ENCODE assay signal across 26 cellular contexts in genomic region chr11:125270711-125271110, GRCh38.
DNase-seq lines count a peak whose midpoint lies in the region; ATAC-seq and TF ChIP-seq lines count a peak whose summit lies in the region.
"Had no signal": no experiment of that assay in that cellular context is flagged by ENCODE, and none has a peak within 500 bp of the region (broad histone marks: within the 10 kb centered on the region; RNA-seq: fewer than 3 reads in every experiment).

No MANE protein-coding gene starts in this region.

- H3K36me3 ChIP-seq in psoas muscle (ENCODE audit: insufficient read depth in 1 of 2, low read depth in 1 of 2) = no peaks in the 10 kb centered on the region
- H3K36me3 ChIP-seq: heart right ventricle, vagina had no signal

- no peaks in the 10 kb centered on the region for H3K9me3 ChIP-seq in psoas muscle
- H3K9me3 ChIP-seq: heart right ventricle, testis, vagina had no signal

- ATAC-seq in psoas muscle (peak in 3 of 4 donors; percentile 26 to 51 (median 45)), GM21717 (IDR thresholded peaks at IDR 0.05; ENCODE audit: unreplicated experiment) (no peak)
- ATAC-seq: Panc1; stimulated activated naive CD8-positive, alpha-beta T cell treated with anti-CD3 and anti-CD28 coated beads, Interleukin-15, Interleukin-2, amounts not matched to agents 100 U/mL and 50 U/mL, for 24 hours had no signal

- no peaks in the 10 kb centered on the region for H3K4me1 ChIP-seq in psoas muscle
- H3K4me1 ChIP-seq: vagina had no signal

- 76 to 83% (median 78%) methylated on average over 2 of the region's 2 CpGs for WGBS in psoas muscle, 3 donors

- intact Hi-C loops in psoas muscle (cut with DNase I) = no loop called here

- TF ChIP-seq CTCF in choroid plexus epithelial cell (conservative IDR thresholded peaks at IDR 0.05; ENCODE audit: low read depth, low read length) (no peak), psoas muscle (IDR thresholded peaks at IDR 0.05) (no peak), foreskin fibroblast (IDR thresholded peaks at IDR 0.05; ENCODE audit: low read depth, low read length) (no peak)

- H3K4me3 ChIP-seq in choroid plexus epithelial cell (ENCODE audit: low read depth, low read length) = no peak overlapping the region
- H3K4me3 ChIP-seq in psoas muscle = no peak overlapping the region
- H3K4me3 ChIP-seq in foreskin fibroblast (ENCODE audit: low read depth in 1 of 2, low read length in 2 of 2) = no peak overlapping the region
- H3K4me3 ChIP-seq: heart right ventricle, testis, vagina had no signal

- in situ Hi-C loops in SK-MEL-5 (cut with HindIII; ENCODE audit: low pct_unique_long_range_greater_than_20kb, low sequenced_read_pairs) = no loop called here

- no peak overlapping the region for H3K27ac ChIP-seq in psoas muscle
- H3K27ac ChIP-seq: 22Rv1, testis, vagina had no signal

- peak; percentile 25 for DNase-seq in NCI-H2227 (lab: John Stamatoyannopoulos, UW; ENCODE audit: unreplicated experiment)
- DNase-seq in NCI-H2227 treated with DMSO at 0.1 percent for 48 hours (lab: John Stamatoyannopoulos, UW) = no peak
- DNase-seq in SK-MEL-5 (ENCODE audit: low read depth, low spot score) = peak; percentile 5
- DNase-seq in choroid plexus epithelial cell (ENCODE audit: low read depth) = peak; percentile 25
- no peak for DNase-seq in psoas muscle
- no peak for DNase-seq in activated CD4-positive, alpha-beta T cell treated with anti-CD3 and anti-CD28 coated beads, Interleukin-2, amount 50 U/mL, for 1 hour
- DNase-seq in foreskin fibroblast = no peak
- DNase-seq: activated CD4-positive, alpha-beta T cell treated with anti-CD3 and anti-CD28 coated beads, Interleukin-2, amount 50 U/mL, for 48 hours; activated CD4-positive, CD25-positive, alpha-beta regulatory T cell; activated CD8-positive, alpha-beta memory T cell treated with anti-CD3 and anti-CD28 coated beads, Interleukin-2, amount 50 U/mL, for 4 hours; aorta; CD4-positive, CD25-positive, alpha-beta regulatory T cell; foreskin melanocyte; H7; heart right ventricle; kidney glomerular epithelial cell; NCI-H1092; NCI-H1694 treated with DMSO at 0.1 percent for 48 hours; NCI-H524 treated with DMSO at 0.1 percent for 48 hours; SIG-M5; stimulated activated naive CD8-positive, alpha-beta T cell treated with anti-CD3 and anti-CD28 coated beads, Interleukin-15, Interleukin-2, amounts not matched to agents 100 U/mL and 50 U/mL, for 24 hours; testis had no signal

- no peaks in the 10 kb centered on the region for H3K27me3 ChIP-seq in psoas muscle (ENCODE audit: insufficient read depth in 3 of 3, low read length in 2 of 3)
- H3K27me3 ChIP-seq: heart right ventricle, testis, vagina had no signal

Comparison
In these comparisons a context has a peak if more than half of its experiments do, and no peak if none do; other contexts are left out.
1. DNase-seq: peak in NCI-H2227 (single experiment), SK-MEL-5 (single experiment) and choroid plexus epithelial cell (single experiment); none in NCI-H2227 treated with DMSO at 0.1 percent for 48 hours (single experiment), psoas muscle (0 of 2), activated CD4-positive, alpha-beta T cell treated with anti-CD3 and anti-CD28 coated beads, Interleukin-2, amount 50 U/mL, for 1 hour (single experiment) and foreskin fibroblast (0 of 2).